In genomic region chr7:121102619-121103018, GRCh38 we compare ENCODE assay signal across 15 cellular contexts.
DNase-seq lines count a peak whose midpoint lies in the region; ATAC-seq and TF ChIP-seq lines count a peak whose summit lies in the region.
"Had no signal": no experiment of that assay in that cellular context is flagged by ENCODE, and none has a peak within 500 bp of the region (broad histone marks: within the 10 kb centered on the region; RNA-seq: fewer than 3 reads in every experiment).

No MANE protein-coding gene starts in this region.

- H3K4me2 ChIP-seq in hepatocyte: no peak overlapping the region
- no peak overlapping the region for H3K4me2 ChIP-seq in parathyroid adenoma (ENCODE audit: low read length)

- peaks cover 31% of the 10 kb centered on the region for H3K36me3 Mint-ChIP-seq in HFFc6 (ENCODE audit: low read depth)
- H3K36me3 Mint-ChIP-seq in chondrocyte (ENCODE audit: low read depth): no peaks in the 10 kb centered on the region
- H3K36me3 Mint-ChIP-seq: T-cell had no signal

- no peaks in the 10 kb centered on the region for H3K36me3 ChIP-seq in hepatocyte (replicated peaks; ENCODE audit: insufficient read depth, low read depth)
- no peaks in the 10 kb centered on the region for H3K36me3 ChIP-seq in parathyroid adenoma (ENCODE audit: control insufficient read depth, insufficient read depth, low read length)

- H3K4me3 ChIP-seq in hepatocyte (no peak overlapping the region), parathyroid adenoma (ENCODE audit: low read depth, low read length) (no peak overlapping the region)
- H3K4me3 ChIP-seq: testis had no signal

- no peak overlapping the region for H3K27ac ChIP-seq in hepatocyte
- no peak overlapping the region for H3K27ac ChIP-seq in parathyroid adenoma
- H3K27ac ChIP-seq: testis had no signal

- H3K4me1 ChIP-seq in hepatocyte (ENCODE audit: insufficient read depth) (no peaks in the 10 kb centered on the region), parathyroid adenoma (no peaks in the 10 kb centered on the region)
- H3K4me1 ChIP-seq: testis had no signal

- DNase-seq in HFFc6: no peak
- DNase-seq in NCI-H2196 treated with DMSO at 0.1 percent for 48 hours (lab: John Stamatoyannopoulos, UW; ENCODE audit: unreplicated experiment): peak; percentile 13
- DNase-seq in hepatocyte (ENCODE audit: low spot score): peak; percentile 13
- no peak for DNase-seq in chondrocyte (ENCODE audit: low spot score)
- no peak for DNase-seq in NCI-H524 treated with DMSO at 0.1 percent for 48 hours (lab: John Stamatoyannopoulos, UW)
- DNase-seq: AML-193; amniotic stem cell; GF-D8; RPMI8226; stimulated activated CD4-positive, alpha-beta T cell treated with anti-CD3 and anti-CD28 coated beads, Interleukin-4, amount 100 ng/mL, for 1 hour; T-cell; testis had no signal

- H3K27me3 ChIP-seq in hepatocyte (no peaks in the 10 kb centered on the region), parathyroid adenoma (ENCODE audit: control insufficient read depth, insufficient read depth, low read length) (no peaks in the 10 kb centered on the region)
- H3K27me3 ChIP-seq: testis had no signal

- H3K79me2 ChIP-seq in hepatocyte: no peaks in the 10 kb centered on the region
- no peaks in the 10 kb centered on the region for H3K79me2 ChIP-seq in parathyroid adenoma

- TF ChIP-seq CTCF in HFFc6 (IDR thresholded peaks at IDR 0.05): no peak
- TF ChIP-seq CTCF in hepatocyte (IDR thresholded peaks at IDR 0.05; ENCODE audit: poor library complexity): no peak
- no peak for TF ChIP-seq CTCF in parathyroid adenoma (IDR thresholded peaks at IDR 0.05)
- TF ChIP-seq CTCF in chondrocyte (IDR thresholded peaks at IDR 0.05): no peak

- no peaks in the 10 kb centered on the region for H4K20me1 ChIP-seq in hepatocyte (ENCODE audit: insufficient read depth, poor library complexity, severe bottlenecking)

- H3K9ac ChIP-seq in parathyroid adenoma: no peak overlapping the region

- whole genome bisulfite sequencing in hepatocyte (ENCODE audit: low lambda C conversion rate, missing lambda C conversion rate): 30% methylated on average over 2 of the region's 2 CpGs

- H3K9me3 Mint-ChIP-seq in HFFc6: no peaks in the 10 kb centered on the region
- H3K9me3 Mint-ChIP-seq in chondrocyte (ENCODE audit: low read depth): no peaks in the 10 kb centered on the region
- H3K9me3 Mint-ChIP-seq: T-cell had no signal

- peaks cover 31% of the 10 kb centered on the region for H3K4me1 Mint-ChIP-seq in HFFc6 (ENCODE audit: low read depth)
- no peaks in the 10 kb centered on the region for H3K4me1 Mint-ChIP-seq in chondrocyte (ENCODE audit: low read depth)
- H3K4me1 Mint-ChIP-seq: T-cell had no signal

- H3K9me2 ChIP-seq in hepatocyte (replicated peaks; ENCODE audit: insufficient read depth): no peaks in the 10 kb centered on the region

- ATAC-seq in GM18502 (IDR thresholded peaks at IDR 0.05; ENCODE audit: poor library complexity, unreplicated experiment): no peak
- ATAC-seq in GM21367 (IDR thresholded peaks at IDR 0.05; ENCODE audit: unreplicated experiment): no peak
- ATAC-seq: T-cell had no signal

- H3K27me3 Mint-ChIP-seq in HFFc6 (ENCODE audit: insufficient read depth) (no peaks in the 10 kb centered on the region; the same call in 1 of the 2 replicates), chondrocyte (ENCODE audit: low read depth) (no peaks in the 10 kb centered on the region)

- H3K27ac Mint-ChIP-seq in HFFc6 (peak overlapping the region; percentile 17; the same call in 1 of the 2 replicates), chondrocyte (ENCODE audit: unreplicated experiment) (no peak overlapping the region)
- H3K27ac Mint-ChIP-seq: T-cell had no signal

- H3K4me3 Mint-ChIP-seq in HFFc6 (no peak overlapping the region), chondrocyte (ENCODE audit: unreplicated experiment) (no peak overlapping the region)
- H3K4me3 Mint-ChIP-seq: T-cell had no signal

- no peaks in the 10 kb centered on the region for H3K9me3 ChIP-seq in hepatocyte (ENCODE audit: low read depth)
- no peaks in the 10 kb centered on the region for H3K9me3 ChIP-seq in parathyroid adenoma (ENCODE audit: control insufficient read depth, low read length)
- H3K9me3 ChIP-seq: testis had no signal

- H2AFZ ChIP-seq in hepatocyte (no peak overlapping the region), parathyroid adenoma (peak overlapping the region; percentile 11)

Comparison
In these comparisons a context has a peak if more than half of its experiments do, and no peak if none do; other contexts are left out.
1. DNase-seq: peak in NCI-H2196 treated with DMSO at 0.1 percent for 48 hours (single experiment) and hepatocyte (single experiment); none in HFFc6 (single experiment), chondrocyte (single experiment) and NCI-H524 treated with DMSO at 0.1 percent for 48 hours (single experiment).